In genomic region chr12:122499991-122500684, GRCh38 we compare ENCODE assay signal across 8 cellular contexts. TPM values are rescaled to one million over a fixed set of nuclear protein-coding genes. Genes with fewer than 3 reads are reported as not detected.
DNase-seq lines count a peak whose midpoint lies in the region; ATAC-seq, FAIRE-seq and TF ChIP-seq lines count a peak whose summit lies in the region.

No MANE protein-coding gene starts in this region.

- H3K27me3 ChIP-seq in ectodermal cell (ENCODE audit: control insufficient read depth, insufficient read depth, low read length, poor library complexity, severe bottlenecking), result no peaks in the 10 kb centered on the region

- H3K36me3 ChIP-seq in ectodermal cell (ENCODE audit: control insufficient read depth, insufficient read depth, low read length), result peaks cover 22% of the 10 kb centered on the region

- ATAC-seq in A549, result peak; percentile 52 to 55
- ATAC-seq in GM18868 (IDR thresholded peaks at IDR 0.05; ENCODE audit: unreplicated experiment), result peak; percentile 1
- peak; percentile 13 for ATAC-seq in HG03135 (IDR thresholded peaks at IDR 0.05; ENCODE audit: unreplicated experiment)

- no peaks in the 10 kb centered on the region for H3K9me3 ChIP-seq in A549
- H3K9me3 ChIP-seq in ectodermal cell (ENCODE audit: control insufficient read depth, low read length), result no peaks in the 10 kb centered on the region

- TF ChIP-seq RAD21 in A549 (conservative IDR thresholded peaks at IDR 0.05 in 1 of 2, IDR thresholded peaks at IDR 0.05 in 1 of 2), result no peak

- POLR2A ChIA-PET in A549 (lab: Yijun Ruan, JAX), result interaction anchor here (1.0 to 4.3 kb wide), 9 partner anchors 10 to 100 kb away, joined by 3 to 53 read pairs (median 9); partner anchors contain the start of genes KNTC1 and RSRC2

- TF ChIP-seq POLR2A in A549 (IDR thresholded peaks at IDR 0.05; ENCODE audit: low read length), result no peak

- 2% methylated on average over 35 of the region's 47 CpGs for WGBS in A549 (ENCODE audit: missing lambda C conversion rate)
- 0% methylated on average over 47 of the region's 47 CpGs for WGBS in ectodermal cell, 2 experiments

- TF ChIP-seq CTCF in A549 (IDR thresholded peaks at IDR 0.05), result no peak

- DNase-seq in A549 (ENCODE audit: low read depth in 1 of 2, low spot score in 1 of 2), result peak; percentile 48 to 71
- peak; percentile 14 for DNase-seq in NCI-H226
- DNase-seq in activated CD4-positive, alpha-beta T cell treated with anti-CD3 and anti-CD28 coated beads, Interleukin-2, amount 50 U/mL, for 1 hour, result peak; percentile 29
- DNase-seq in lung microvascular endothelial cell (ENCODE audit: low read depth in 2 of 2), result peak; percentile 73 to 81
- peak; percentile 17 to 19 for DNase-seq in stimulated activated CD8-positive, alpha-beta memory T cell treated with anti-CD3 and anti-CD28 coated beads, Interleukin-2, amount 100 ng/mL, for 48 hours (ENCODE audit: low read depth in 2 of 2)

- H3K4me1 ChIP-seq in A549 (peaks cover 20% of the 10 kb centered on the region), ectodermal cell (ENCODE audit: control insufficient read depth, insufficient read depth, low read length) (no peaks in the 10 kb centered on the region)

- CTCF ChIA-PET in A549 (lab: Yijun Ruan, JAX), result interaction anchor here (0.6 to 3.0 kb wide), 14 partner anchors 10 to 164 kb away, joined by 3 to 13 read pairs (median 3); no protein-coding TSS in a partner anchor

- no peak for FAIRE-seq in A549 (lab: Jason Lieb, UNC)

- peak overlapping the region; percentile 72 for H3K4me2 ChIP-seq in A549

- peak overlapping the region; percentile 70 for H3K4me3 ChIP-seq in A549
- peak overlapping the region; percentile 98 for H3K4me3 ChIP-seq in ectodermal cell (ENCODE audit: insufficient read depth, low read depth, low read length)

- TF ChIP-seq EP300 in A549 (IDR thresholded peaks at IDR 0.05), result no peak

- H3K27ac ChIP-seq in A549 (peak overlapping the region; percentile 94 to 98), ectodermal cell (ENCODE audit: insufficient read depth, low read depth, low read length, poor library complexity, severe bottlenecking) (peak overlapping the region; percentile 95)

TF ChIP-seq in A549, 52 proteins besides CTCF, POLR2A, EP300 and RAD21 (continues in another document):
- TF ChIP-seq FOSB (CRISPR knock-in tag; IDR thresholded peaks at IDR 0.05) (no peak), ZC3H11A (IDR thresholded peaks at IDR 0.05) (no peak), RFX5 (IDR thresholded peaks at IDR 0.05) (no peak), CEBPB (IDR thresholded peaks at IDR 0.05) (peak; percentile 61 to 83; a peak in 3 of 4 replicates), ZNF302 (CRISPR knock-in tag; IDR thresholded peaks at IDR 0.05) (no peak), HDAC2 (IDR thresholded peaks at IDR 0.05) (0 out of 2 replicates have a peak, but pooled peaks have one; percentile 16), SREBF2 (IDR thresholded peaks at IDR 0.05) (no peak), JUNB (IDR thresholded peaks at IDR 0.05) (no peak), PBX3 (IDR thresholded peaks at IDR 0.05) (peak; percentile 7; the same call in 1 of the 2 replicates), NFE2L2 (conservative IDR thresholded peaks at IDR 0.05; ENCODE audit: low read length) (no peak), BHLHE40 (IDR thresholded peaks at IDR 0.05; ENCODE audit: low read depth, low read length) (no peak), ZFP36 (IDR thresholded peaks at IDR 0.05; ENCODE audit: borderline replicate concordance, partially characterized antibody) (no peak), MYC (IDR thresholded peaks at IDR 0.05; ENCODE audit: borderline replicate concordance, low read length) (no peak), ESRRA (IDR thresholded peaks at IDR 0.05; ENCODE audit: borderline replicate concordance, low read length) (no peak), MAFK (IDR thresholded peaks at IDR 0.05; ENCODE audit: partially characterized antibody) (peak; percentile 9), HEYL (CRISPR knock-in tag; IDR thresholded peaks at IDR 0.05) (no peak)
- TF ChIP-seq, protein P1, sequence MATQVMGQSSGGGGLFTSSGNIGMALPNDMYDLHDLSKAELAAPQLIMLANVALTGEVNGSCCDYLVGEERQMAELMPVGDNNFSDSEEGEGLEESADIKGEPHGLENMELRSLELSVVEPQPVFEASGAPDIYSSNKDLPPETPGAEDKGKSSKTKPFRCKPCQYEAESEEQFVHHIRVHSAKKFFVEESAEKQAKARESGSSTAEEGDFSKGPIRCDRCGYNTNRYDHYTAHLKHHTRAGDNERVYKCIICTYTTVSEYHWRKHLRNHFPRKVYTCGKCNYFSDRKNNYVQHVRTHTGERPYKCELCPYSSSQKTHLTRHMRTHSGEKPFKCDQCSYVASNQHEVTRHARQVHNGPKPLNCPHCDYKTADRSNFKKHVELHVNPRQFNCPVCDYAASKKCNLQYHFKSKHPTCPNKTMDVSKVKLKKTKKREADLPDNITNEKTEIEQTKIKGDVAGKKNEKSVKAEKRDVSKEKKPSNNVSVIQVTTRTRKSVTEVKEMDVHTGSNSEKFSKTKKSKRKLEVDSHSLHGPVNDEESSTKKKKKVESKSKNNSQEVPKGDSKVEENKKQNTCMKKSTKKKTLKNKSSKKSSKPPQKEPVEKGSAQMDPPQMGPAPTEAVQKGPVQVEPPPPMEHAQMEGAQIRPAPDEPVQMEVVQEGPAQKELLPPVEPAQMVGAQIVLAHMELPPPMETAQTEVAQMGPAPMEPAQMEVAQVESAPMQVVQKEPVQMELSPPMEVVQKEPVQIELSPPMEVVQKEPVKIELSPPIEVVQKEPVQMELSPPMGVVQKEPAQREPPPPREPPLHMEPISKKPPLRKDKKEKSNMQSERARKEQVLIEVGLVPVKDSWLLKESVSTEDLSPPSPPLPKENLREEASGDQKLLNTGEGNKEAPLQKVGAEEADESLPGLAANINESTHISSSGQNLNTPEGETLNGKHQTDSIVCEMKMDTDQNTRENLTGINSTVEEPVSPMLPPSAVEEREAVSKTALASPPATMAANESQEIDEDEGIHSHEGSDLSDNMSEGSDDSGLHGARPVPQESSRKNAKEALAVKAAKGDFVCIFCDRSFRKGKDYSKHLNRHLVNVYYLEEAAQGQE (IDR thresholded peaks at IDR 0.05), result no peak
- TF ChIP-seq, protein P2, sequence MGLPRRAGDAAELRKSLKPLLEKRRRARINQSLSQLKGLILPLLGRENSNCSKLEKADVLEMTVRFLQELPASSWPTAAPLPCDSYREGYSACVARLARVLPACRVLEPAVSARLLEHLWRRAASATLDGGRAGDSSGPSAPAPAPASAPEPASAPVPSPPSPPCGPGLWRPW (IDR thresholded peaks at IDR 0.05), result no peak
- TF ChIP-seq, protein P3, sequence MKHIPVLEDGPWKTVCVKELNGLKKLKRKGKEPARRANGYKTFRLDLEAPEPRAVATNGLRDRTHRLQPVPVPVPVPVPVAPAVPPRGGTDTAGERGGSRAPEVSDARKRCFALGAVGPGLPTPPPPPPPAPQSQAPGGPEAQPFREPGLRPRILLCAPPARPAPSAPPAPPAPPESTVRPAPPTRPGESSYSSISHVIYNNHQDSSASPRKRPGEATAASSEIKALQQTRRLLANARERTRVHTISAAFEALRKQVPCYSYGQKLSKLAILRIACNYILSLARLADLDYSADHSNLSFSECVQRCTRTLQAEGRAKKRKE (CRISPR knock-in tag; IDR thresholded peaks at IDR 0.05; ENCODE audit: low read depth), result no peak

RNA-seq across cellular contexts. Expression of gene ZCCHC8, which starts 0.6 kb away (rescaled TPM):
- polyA plus RNA-seq in A549 (2011; rRNA removed) (35.6 and 40.1 TPM in 2 replicates), A549 (2017; fragmentation: RNase III; extraction: RNeasy Plus Mini Kit Qiagen cat#74134 plus additional on column Dnase treatment) (20.9 to 23.2 TPM (median 21.1 TPM) in 3 replicates)
- 17.0 and 18.9 TPM in 2 replicates for polyA plus RNA-seq in A549 (2012; cell fraction: cytosol; rRNA removed)
- 27.9 and 41.5 TPM in 2 replicates for polyA plus RNA-seq in A549 (2012; cell fraction: nucleus; rRNA removed)
- 22.8 and 23.7 TPM in 2 replicates for polyA minus RNA-seq in A549 (2011; rRNA and poly(A)+ RNA removed)
- polyA plus RNA-seq in ectodermal cell (2013, experiment 1 of 4), result 37.8 TPM
- 31.4 TPM for polyA plus RNA-seq in ectodermal cell (2013, experiment 2 of 4)
- polyA plus RNA-seq in ectodermal cell (2013, experiment 3 of 4), result 31.6 TPM
- polyA plus RNA-seq in ectodermal cell (2013, experiment 4 of 4), result 30.6 TPM
- total RNA-seq in lung microvascular endothelial cell, result 7.0 and 14.3 TPM in 2 replicates

RNA-seq across cellular contexts. Expression of gene RSRC2, which starts 26.6 kb away (rescaled TPM):
- polyA plus RNA-seq in A549 (2011; rRNA removed) (43.0 and 83.3 TPM in 2 replicates), A549 (2017; fragmentation: RNase III; extraction: RNeasy Plus Mini Kit Qiagen cat#74134 plus additional on column Dnase treatment) (72.2 to 75.3 TPM (median 72.8 TPM) in 3 replicates)
- 17.7 and 24.0 TPM in 2 replicates for polyA plus RNA-seq in A549 (2012; cell fraction: cytosol; rRNA removed)
- polyA plus RNA-seq in A549 (2012; cell fraction: nucleus; rRNA removed), result 21.8 and 27.1 TPM in 2 replicates
- polyA minus RNA-seq in A549 (2011; rRNA and poly(A)+ RNA removed), result 20.0 and 20.8 TPM in 2 replicates
- polyA plus RNA-seq in ectodermal cell (2013, experiment 1 of 4), result 126 TPM
- 90.9 TPM for polyA plus RNA-seq in ectodermal cell (2013, experiment 2 of 4)
- 86.7 TPM for polyA plus RNA-seq in ectodermal cell (2013, experiment 3 of 4)
- polyA plus RNA-seq in ectodermal cell (2013, experiment 4 of 4), result 96.6 TPM
- 19.6 and 28.0 TPM in 2 replicates for total RNA-seq in lung microvascular endothelial cell

RNA-seq across cellular contexts. Expression of gene KNTC1, which starts 26.9 kb away (rescaled TPM):
- polyA plus RNA-seq in A549 (2011; rRNA removed) (61.1 and 68.7 TPM in 2 replicates), A549 (2017; fragmentation: RNase III; extraction: RNeasy Plus Mini Kit Qiagen cat#74134 plus additional on column Dnase treatment) (30.6 to 34.3 TPM (median 33.8 TPM) in 3 replicates)
- polyA plus RNA-seq in A549 (2012; cell fraction: cytosol; rRNA removed), result 26.6 and 29.2 TPM in 2 replicates
- polyA plus RNA-seq in A549 (2012; cell fraction: nucleus; rRNA removed), result 80.4 and 119 TPM in 2 replicates
- 53.5 and 53.8 TPM in 2 replicates for polyA minus RNA-seq in A549 (2011; rRNA and poly(A)+ RNA removed)
- 125 TPM for polyA plus RNA-seq in ectodermal cell (2013, experiment 1 of 4)
- polyA plus RNA-seq in ectodermal cell (2013, experiment 2 of 4), result 122 TPM
- 90.6 TPM for polyA plus RNA-seq in ectodermal cell (2013, experiment 3 of 4)
- 97.6 TPM for polyA plus RNA-seq in ectodermal cell (2013, experiment 4 of 4)
- 13.1 and 15.3 TPM in 2 replicates for total RNA-seq in lung microvascular endothelial cell

Comparison
In these comparisons a context has a peak if more than half of its experiments do, and no peak if none do; other contexts are left out.
1. Peak in every context shown above with its lines: DNase-seq, ATAC-seq, H3K4me3 ChIP-seq and H3K27ac ChIP-seq.
2. ATAC-seq: peak in every context shown above with its lines; median percentile 54 in A549; 13 in HG03135; 1 in GM18868.
3. DNase-seq: peak in every context shown above with its lines; median percentile 77 in lung microvascular endothelial cell; 60 in A549; 29 in activated CD4-positive, alpha-beta T cell treated with anti-CD3 and anti-CD28 coated beads, Interleukin-2, amount 50 U/mL, for 1 hour; 18 in stimulated activated CD8-positive, alpha-beta memory T cell treated with anti-CD3 and anti-CD28 coated beads, Interleukin-2, amount 100 ng/mL, for 48 hours; 14 in NCI-H226.